ENCODE assay signal across 18 cellular contexts in genomic region chr2:53209679-53210473, GRCh38.
DNase-seq lines count a peak whose midpoint lies in the region; ATAC-seq and TF ChIP-seq lines count a peak whose summit lies in the region.
"Had no signal": no experiment of that assay in that cellular context is flagged by ENCODE, and none has a peak within 500 bp of the region (broad histone marks: within the 10 kb centered on the region; RNA-seq: fewer than 3 reads in every experiment).

No MANE protein-coding gene starts in this region.

- peak; percentile 64 for ATAC-seq in mucosa of descending colon
- ATAC-seq: CD8-positive, alpha-beta T cell had no signal

- H3K4me1 ChIP-seq in Karpas-422 (ENCODE audit: low read length) (no peaks in the 10 kb centered on the region), mucosa of descending colon (ENCODE audit: low read depth) (peaks cover 4% of the 10 kb centered on the region)

- H3K9ac ChIP-seq in Karpas-422 (ENCODE audit: low read length), result no peak overlapping the region

- no peak overlapping the region for H3K27ac ChIP-seq in Karpas-422 (ENCODE audit: low read length)
- H3K27ac ChIP-seq: HL-60 had no signal

- no peaks in the 10 kb centered on the region for H3K9me2 ChIP-seq in Karpas-422 (replicated peaks; ENCODE audit: insufficient read depth, low read length)

- H3K36me3 ChIP-seq in Karpas-422 (ENCODE audit: insufficient read depth, low read length) (no peaks in the 10 kb centered on the region), mucosa of descending colon (ENCODE audit: low read depth) (no peaks in the 10 kb centered on the region)

- peak; percentile 41 for DNase-seq in NCI-H2171 treated with DMSO at 0.1 percent for 48 hours (lab: John Stamatoyannopoulos, UW)
- DNase-seq in NCI-H2171 (lab: John Stamatoyannopoulos, UW), result no peak
- peak; percentile 11 for DNase-seq in Karpas-422
- DNase-seq in SHP77 treated with DMSO at 0.1 percent for 48 hours (lab: John Stamatoyannopoulos, UW), result peak; percentile 56
- DNase-seq in mucosa of descending colon, result no peak
- no peak for DNase-seq in SKM-1 treated with dmso at 0.1 percent for 144 hours (lab: John Stamatoyannopoulos, UW; ENCODE audit: unreplicated experiment)
- DNase-seq in GM13977 (ENCODE audit: low spot score), result no peak
- no peak for DNase-seq in MV-4-11 (lab: John Stamatoyannopoulos, UW)
- DNase-seq: 8988T; C1 segment of cervical spinal cord; Calu3; CD8-positive, alpha-beta T cell; GDM1; GOT3; KG1; NCI-H1105 treated with DMSO at 0.1 percent for 48 hours; NCI-H2029 treated with DMSO at 0.1 percent for 48 hours had no signal

- no peak for TF ChIP-seq CTCF in mucosa of descending colon (IDR thresholded peaks at IDR 0.05)
- TF ChIP-seq CTCF in GM13977 (IDR thresholded peaks at IDR 0.05; ENCODE audit: extremely low read depth, insufficient read depth, missing control alignments), result no peak

- no peaks in the 10 kb centered on the region for H3K79me2 ChIP-seq in Karpas-422 (ENCODE audit: low read length)

- no peaks in the 10 kb centered on the region for H4K20me1 ChIP-seq in Karpas-422 (ENCODE audit: insufficient read depth, low read depth, low read length)

- no peak overlapping the region for H2AFZ ChIP-seq in Karpas-422 (ENCODE audit: low read length)

- in situ Hi-C loops in GM13977 (cut with MboI; ENCODE audit: low pct_unique_long_range_greater_than_20kb, low sequenced_read_pairs, unreplicated experiment), result no loop called here

- no peak overlapping the region for H3K4me3 ChIP-seq in Karpas-422 (ENCODE audit: low read length)
- H3K4me3 ChIP-seq in mucosa of descending colon, result no peak overlapping the region

- intact Hi-C loops in mucosa of descending colon (cut with DNase I, micrococcal nuclease), result no loop called here

- H3K27me3 ChIP-seq in Karpas-422 (ENCODE audit: low read length), result no peaks in the 10 kb centered on the region

- H3K9me3 ChIP-seq in Karpas-422 (ENCODE audit: low read length) (no peaks in the 10 kb centered on the region), mucosa of descending colon (no peaks in the 10 kb centered on the region)

- no peak overlapping the region for H3K4me2 ChIP-seq in Karpas-422 (ENCODE audit: low read depth, low read length, poor library complexity, severe bottlenecking)

Comparison
In these comparisons a context has a peak if more than half of its experiments do, and no peak if none do; other contexts are left out.
1. DNase-seq: peak in NCI-H2171 treated with DMSO at 0.1 percent for 48 hours (single experiment), Karpas-422 (single experiment) and SHP77 treated with DMSO at 0.1 percent for 48 hours (single experiment); none in NCI-H2171 (single experiment), mucosa of descending colon (0 of 3), SKM-1 treated with dmso at 0.1 percent for 144 hours (single experiment), GM13977 (single experiment) and MV-4-11 (single experiment).